ENCODE assay signal across 13 cellular contexts in genomic region chr12:108519558-108519957, GRCh38. TPM values are rescaled to one million over a fixed set of nuclear protein-coding genes. Genes with fewer than 3 reads are reported as not detected.
A peak's percentile ranks its signal among the peaks of the same experiment; 100 is the strongest.
DNase-seq lines count a peak whose midpoint lies in the region; ATAC-seq and TF ChIP-seq lines count a peak whose summit lies in the region.
"Had no signal": no experiment of that assay in that cellular context is flagged by ENCODE, and none has a peak within 500 bp of the region (broad histone marks: within the 10 kb centered on the region; RNA-seq: fewer than 3 reads in every experiment).

No MANE protein-coding gene starts in this region.

- peak; percentile 18 for DNase-seq in Daoy (ENCODE audit: low read depth)
- peak; percentile 21 for DNase-seq in dermis blood vessel endothelial cell
- no peak for DNase-seq in stimulated activated CD4-positive, alpha-beta T cell treated with anti-CD3 and anti-CD28 coated beads, Interleukin-4, amount 100 ng/mL, for 4 hours
- DNase-seq in EL, result no peak
- DNase-seq in T1000 (lab: John Stamatoyannopoulos, UW), result no peak
- DNase-seq: left ventricle myocardium inferior, NCI-H1417, NCI-H526 treated with DMSO at 0.1 percent for 48 hours had no signal

- H3K27ac ChIP-seq in 22Rv1, result peak overlapping the region; percentile 17; the same call in 1 of the 2 replicates
- H3K27ac ChIP-seq: left ventricle myocardium inferior, SK-N-MC had no signal

- no peak for ATAC-seq in HG03135 (IDR thresholded peaks at IDR 0.05; ENCODE audit: unreplicated experiment)
- ATAC-seq: natural killer cell treated with Interleukin-12 subunit alpha and Interleukin-12 subunit beta and Interleukin-15 and Interleukin-18, amount 100 ng/mL, for 72 hours had no signal

- peak; percentile 70 for TF ChIP-seq CTCF in 22Rv1 (IDR thresholded peaks at IDR 0.05)
- TF ChIP-seq CTCF in LNCAP (IDR thresholded peaks at IDR 0.05), result peak; percentile 12; the same call in 1 of the 2 replicates

RNA-seq across cellular contexts. Expression of gene FICD, which starts 4.5 kb away (rescaled TPM):
- total RNA-seq in Daoy (2014; rRNA removed; shearing (Covaris generic)), result 4.2 and 5.1 TPM in 2 replicates
- 7.0 TPM in 2 replicates for total RNA-seq in dermis blood vessel endothelial cell

RNA-seq across cellular contexts. Expression of gene SART3, which starts 41.4 kb away (rescaled TPM):
- 66.8 and 75.9 TPM in 2 replicates for total RNA-seq in Daoy (2014; rRNA removed; shearing (Covaris generic))
- total RNA-seq in dermis blood vessel endothelial cell, result 59.3 and 76.7 TPM in 2 replicates

RNA-seq across cellular contexts. Expression of gene ISCU, which starts 42.8 kb away (rescaled TPM):
- 127 and 187 TPM in 2 replicates for total RNA-seq in Daoy (2014; rRNA removed; shearing (Covaris generic))
- 96.5 and 106 TPM in 2 replicates for total RNA-seq in dermis blood vessel endothelial cell

Comparison
In these comparisons a context has a peak if more than half of its experiments do, and no peak if none do; other contexts are left out.
1. DNase-seq: peak in Daoy (single experiment) and dermis blood vessel endothelial cell (single experiment); none in stimulated activated CD4-positive, alpha-beta T cell treated with anti-CD3 and anti-CD28 coated beads, Interleukin-4, amount 100 ng/mL, for 4 hours (0 of 2), EL (single experiment) and T1000 (single experiment).